Comparison of ENCODE assay signal across 24 cellular contexts in genomic region chr7:132337450-132338080, GRCh38.
"Had no signal": no experiment of that assay in that cellular context is flagged by ENCODE, and none has a peak within 500 bp of the region (broad histone marks: within the 10 kb centered on the region; RNA-seq: fewer than 3 reads in every experiment).

No MANE protein-coding gene starts in this region.

- H3K36me3 ChIP-seq: Peyer's patch, WERI-Rb-1 had no signal

- H3K27me3 ChIP-seq: Peyer's patch had no signal

- H3K27ac ChIP-seq: WERI-Rb-1 had no signal

- FAIRE-seq: K562 had no signal

- DNase-seq: activated CD4-positive, alpha-beta memory T cell treated with anti-CD3 and anti-CD28 coated beads, Interleukin-2, amount 10 ng/mL, durations not matched to agents 7 days and 5 days; activated CD4-positive, alpha-beta T cell treated with anti-CD3 and anti-CD28 coated beads for 36 hours; activated CD4-positive, alpha-beta T cell treated with anti-CD3 and anti-CD28 coated beads, Interleukin-2, amount 50 U/mL, for 1 hour; activated gamma-delta T cell treated with Interleukin-2 at 50 U/mL for 16 hours; activated naive CD4-positive, alpha-beta T cell treated with anti-CD3 and anti-CD28 coated beads, Interleukin-2, amount 10 ng/mL, durations not matched to agents 7 days and 5 days; activated naive CD8-positive, alpha-beta T cell treated with anti-CD3 and anti-CD28 coated beads for 36 hours; activated T-cell treated with anti-CD3 and anti-CD28 coated beads, Interleukin-2, amount 50 U/mL, for 72 hours; caudate nucleus; Karpas-422; NCI-H1048; NCI-H1930; NCI-H2171; NCI-H226; NCI-H510A; NCI-H526 treated with DMSO at 0.1 percent for 48 hours; NCI-H82; NK-92 treated with Interleukin-12 subunit alpha and Interleukin-12 subunit beta, amount 100 ng/mL, for 24 hours; OCI-M1; SHP77; T-helper 2 cell; T1000; WERI-Rb-1 had no signal

- ATAC-seq: activated CD4-positive, alpha-beta T cell treated with anti-CD3 and anti-CD28 coated beads for 36 hours; activated T-cell treated with anti-CD3 and anti-CD28 coated beads, Interleukin-2, amount 50 U/mL, for 72 hours; K562 had no signal

- H3K9me3 ChIP-seq: Peyer's patch had no signal

- H3K4me3 ChIP-seq: K562, Peyer's patch had no signal
